ENCODE assay signal across 10 cellular contexts in the genomic region with DNA sequence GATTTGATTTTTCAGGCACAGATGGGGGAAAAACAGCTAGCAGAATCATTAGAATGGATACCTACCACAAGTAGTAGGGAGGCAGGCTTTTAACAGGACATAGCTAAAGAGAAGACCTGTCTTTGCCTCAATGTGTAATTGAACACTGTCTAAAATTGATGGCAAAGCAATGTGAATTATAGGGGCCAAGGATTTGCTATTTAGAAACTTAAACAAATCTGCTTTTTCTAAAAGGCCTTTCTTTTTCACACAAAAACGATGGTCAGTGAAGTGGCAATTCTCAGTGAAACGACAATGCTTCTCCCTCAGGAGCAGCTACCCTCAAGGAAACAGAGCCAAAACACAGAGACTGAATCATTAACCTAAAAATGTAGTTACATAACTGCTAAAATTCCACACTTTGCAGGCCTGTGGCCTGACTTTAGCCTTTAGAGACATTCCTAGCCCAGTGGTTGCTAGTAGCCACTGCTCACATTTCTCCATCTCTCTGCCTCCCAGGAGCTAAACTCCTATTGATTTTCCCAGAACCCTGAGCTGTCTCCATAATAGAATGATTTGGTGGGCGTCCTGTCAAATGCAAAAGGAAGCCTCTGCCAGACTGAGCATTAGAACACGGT.
DNase-seq lines count a peak whose midpoint lies in the region; ATAC-seq and TF ChIP-seq lines count a peak whose summit lies in the region.
"Had no signal": no experiment of that assay in that cellular context is flagged by ENCODE, and none has a peak within 500 bp of the region (broad histone marks: within the 10 kb centered on the region; RNA-seq: fewer than 3 reads in every experiment).

No MANE protein-coding gene starts in this region.

- TF ChIP-seq CTCF in psoas muscle (IDR thresholded peaks at IDR 0.05), result no peak

- H3K9me3 ChIP-seq in psoas muscle, result peaks cover 3% of the 10 kb centered on the region

- no peak overlapping the region for H3K4me3 ChIP-seq in psoas muscle

- H3K27me3 ChIP-seq in psoas muscle (ENCODE audit: insufficient read depth in 3 of 3, low read length in 2 of 3), result no peaks in the 10 kb centered on the region

- peak; percentile 92 for ATAC-seq in left ventricle myocardium superior
- peak in 3 of 4 donors; percentile 30 to 42 (median 39) for ATAC-seq in psoas muscle
- no peak for ATAC-seq in GM19397 (IDR thresholded peaks at IDR 0.05; ENCODE audit: unreplicated experiment)

- DNase-seq in Daoy (ENCODE audit: low read depth) (peak; percentile 53), amniotic epithelial cell (ENCODE audit: low read depth) (peak; percentile 86), left ventricle myocardium superior (no peak), psoas muscle (no peak), GM19240 (ENCODE audit: insufficient read length, low spot score) (no peak), NCI-H82 treated with DMSO at 0.1 percent for 48 hours (lab: John Stamatoyannopoulos, UW; ENCODE audit: unreplicated experiment) (no peak)
- DNase-seq in activated CD4-positive, alpha-beta T cell treated with anti-CD3 and anti-CD28 coated beads, Interleukin-2, amount 50 U/mL, for 1 hour, result no peak
- DNase-seq: activated naive CD4-positive, alpha-beta T cell treated with Interleukin-2 at 50 U/mL for 16 hours; SHP77 treated with DMSO at 0.1 percent for 48 hours had no signal

- H3K36me3 ChIP-seq in psoas muscle (ENCODE audit: insufficient read depth in 1 of 2, low read depth in 1 of 2), result no peaks in the 10 kb centered on the region

- peak overlapping the region; percentile 20 for H3K27ac ChIP-seq in psoas muscle

- peaks cover 6% of the 10 kb centered on the region for H3K4me1 ChIP-seq in psoas muscle

- WGBS in psoas muscle, 3 donors, result 49 to 63% (median 61%) methylated on average over 4 of the region's 4 CpGs

- intact Hi-C loops in left ventricle myocardium superior (cut with micrococcal nuclease), result no loop called here
- intact Hi-C loops in psoas muscle (cut with DNase I), result no loop called here

Comparison
In these comparisons a context has a peak if more than half of its experiments do, and no peak if none do; other contexts are left out.
1. DNase-seq: peak in Daoy (single experiment) and amniotic epithelial cell (single experiment); none in left ventricle myocardium superior (single experiment), psoas muscle (0 of 2), activated CD4-positive, alpha-beta T cell treated with anti-CD3 and anti-CD28 coated beads, Interleukin-2, amount 50 U/mL, for 1 hour (single experiment), GM19240 (single experiment) and NCI-H82 treated with DMSO at 0.1 percent for 48 hours (single experiment).